8 cellular contexts compared by ENCODE assay signal in the genomic region with DNA sequence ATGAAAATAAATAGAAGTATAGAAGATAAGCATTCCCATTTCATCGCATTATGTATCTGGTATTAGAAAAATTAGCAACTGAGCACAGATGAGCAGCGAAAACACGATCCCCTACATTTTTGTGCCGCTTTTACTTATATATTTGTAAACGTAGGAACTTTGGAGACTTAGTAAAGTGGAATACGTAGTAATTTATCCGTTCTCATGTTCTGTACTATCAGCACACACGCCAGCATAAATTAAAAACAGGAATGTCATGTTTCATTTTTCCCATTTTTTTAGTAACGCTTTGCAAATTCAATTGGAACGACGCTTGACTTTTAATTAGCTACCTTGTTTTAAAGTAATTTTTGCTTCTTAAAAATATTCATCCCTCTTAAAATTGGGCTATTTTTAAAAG. TPM values are rescaled to one million over a fixed set of nuclear protein-coding genes. Genes with fewer than 3 reads are reported as not detected.
DNase-seq lines count a peak whose midpoint lies in the region; ATAC-seq and TF ChIP-seq lines count a peak whose summit lies in the region.
"Had no signal": no experiment of that assay in that cellular context is flagged by ENCODE, and none has a peak within 500 bp of the region (broad histone marks: within the 10 kb centered on the region; RNA-seq: fewer than 3 reads in every experiment).

No MANE protein-coding gene starts in this region.

- TF ChIP-seq CTCF in HCT116 (IDR thresholded peaks at IDR 0.05 in 2 of 3, conservative IDR thresholded peaks at IDR 0.05 in 1 of 3; ENCODE audit: borderline replicate concordance in 1 of 3, insufficient read depth in 1 of 3, low read depth in 2 of 3, low read length in 2 of 3) = no peak
- TF ChIP-seq CTCF in foreskin fibroblast (IDR thresholded peaks at IDR 0.05; ENCODE audit: low read depth, low read length) = no peak
- no peak for TF ChIP-seq CTCF in adrenal gland (IDR thresholded peaks at IDR 0.05)
- TF ChIP-seq CTCF in GM13977 (IDR thresholded peaks at IDR 0.05; ENCODE audit: extremely low read depth, insufficient read depth, missing control alignments) = no peak

- TF ChIP-seq RAD21 in HCT116 (IDR thresholded peaks at IDR 0.05; ENCODE audit: low read depth) = no peak

- TF ChIP-seq POLR2A in HCT116 (IDR thresholded peaks at IDR 0.05; ENCODE audit: borderline replicate concordance, extremely low read depth, insufficient read depth, insufficient read length) (no peak), adrenal gland (IDR thresholded peaks at IDR 0.05) (no peak)

- H3K27ac ChIP-seq in HCT116 (ENCODE audit: low read depth, low read length) = peak overlapping the region; percentile 97; the same call in 1 of the 2 replicates
- H3K27ac ChIP-seq in skeletal muscle tissue (ENCODE audit: low read depth, low read length) = peak overlapping the region; percentile 88
- H3K27ac ChIP-seq in adrenal gland = no peak overlapping the region
- H3K27ac ChIP-seq: brain microvascular endothelial cell had no signal

- H3K9ac ChIP-seq in HCT116 (ENCODE audit: low read length) (peak overlapping the region; percentile 68), skeletal muscle tissue (ENCODE audit: low read depth in 1 of 3, low read length in 3 of 3) (peak overlapping the region; percentile 3 to 89 (median 11))

- H3K9me3 ChIP-seq in HCT116 (ENCODE audit: control insufficient read depth in 1 of 2, insufficient read depth in 1 of 2, low read depth in 1 of 2, low read length in 2 of 2) (no peaks in the 10 kb centered on the region), skeletal muscle tissue (ENCODE audit: control insufficient read depth in 3 of 3, low read length in 3 of 3) (no peaks in the 10 kb centered on the region), adrenal gland (replicated peaks in 1 of 3) (no peaks in the 10 kb centered on the region)

- BruUV-seq in HCT116 (replicated peaks; lab: Mats Ljungman, UMichigan) = no TSS peak

- RAD21 ChIA-PET in HCT116 (lab: Charles Lee; ENCODE audit: low non-redundant PET in 1 of 2, low total read pairs in 2 of 2, uncharacterized antibody in 2 of 2, unreplicated experiment in 2 of 2) = no interaction called here

- H3K36me3 ChIP-seq in HCT116 (ENCODE audit: control insufficient read depth in 1 of 2, insufficient read depth in 2 of 2, low read length in 2 of 2) (no peaks in the 10 kb centered on the region), skeletal muscle tissue (ENCODE audit: control insufficient read depth in 3 of 3, insufficient read depth in 3 of 3, low read length in 3 of 3) (no peaks in the 10 kb centered on the region), adrenal gland (replicated peaks in 1 of 2) (no peaks in the 10 kb centered on the region)
- H3K36me3 ChIP-seq: brain microvascular endothelial cell had no signal

- H3K27me3 ChIP-seq in HCT116 (ENCODE audit: insufficient read depth, low read length) (no peaks in the 10 kb centered on the region), skeletal muscle tissue (ENCODE audit: control insufficient read depth in 3 of 3, insufficient read depth in 3 of 3, low read length in 3 of 3) (no peaks in the 10 kb centered on the region), adrenal gland (no peaks in the 10 kb centered on the region)
- H3K27me3 ChIP-seq: brain microvascular endothelial cell had no signal

- peaks cover 13 to 35% of the 10 kb centered on the region in 2 experiments for H3K4me1 ChIP-seq in HCT116 (ENCODE audit: control insufficient read depth in 1 of 2, insufficient read depth in 2 of 2, low read length in 2 of 2)
- H3K4me1 ChIP-seq in skeletal muscle tissue (ENCODE audit: control insufficient read depth in 3 of 3, insufficient read depth in 3 of 3, low read length in 3 of 3) = peaks cover 8 to 17% (median 17%) of the 10 kb centered on the region in 3 donors
- H3K4me1 ChIP-seq in adrenal gland (replicated peaks in 1 of 2) = peaks cover 10 to 37% of the 10 kb centered on the region in 2 donors

- CTCF ChIA-PET in HCT116 (lab: Charles Lee) = no interaction called here

- peaks cover 44% of the 10 kb centered on the region for H3K79me2 ChIP-seq in HCT116 (ENCODE audit: insufficient read depth, low read length)

- DNase-seq in HCT116 (ENCODE audit: low read depth, low spot score) = no peak
- DNase-seq in SW480 (ENCODE audit: low spot score) = peak; percentile 9
- no peak for DNase-seq in foreskin fibroblast
- DNase-seq in adrenal gland = no peak
- no peak for DNase-seq in GM13977 (ENCODE audit: low spot score)
- no peak for DNase-seq in NOMO-1 treated with DMSO at 0.1 percent for 48 hours (lab: John Stamatoyannopoulos, UW; ENCODE audit: unreplicated experiment)

- no peaks in the 10 kb centered on the region for H4K20me1 ChIP-seq in HCT116 (ENCODE audit: insufficient read depth)

- in situ Hi-C loops in GM13977 (cut with MboI; ENCODE audit: low pct_unique_long_range_greater_than_20kb, low sequenced_read_pairs, unreplicated experiment) = no loop called here

- POLR2A ChIA-PET in HCT116 (lab: Charles Lee) = no interaction called here

- H2AFZ ChIP-seq in HCT116 (ENCODE audit: low read depth, low read length, poor library complexity, severe bottlenecking) = no peak overlapping the region

- 80 to 88% (median 82%) methylated on average over 11 of the region's 11 CpGs for whole genome bisulfite sequencing in adrenal gland, 4 donors

- H3K4me2 ChIP-seq in HCT116 (ENCODE audit: low read length) = peak overlapping the region; percentile 82

- no peak for ATAC-seq in HCT116

- no peaks in the 10 kb centered on the region for H3K9me2 ChIP-seq in HCT116 (ENCODE audit: insufficient read depth)

- intact Hi-C loops in HCT116 (cut with micrococcal nuclease) = no loop called here
- intact Hi-C loops in adrenal gland (cut with DNase I) = no loop called here

- H3K4me3 ChIP-seq in HCT116 (replicated peaks in 1 of 2; ENCODE audit: low read depth in 1 of 2, low read length in 2 of 2) = peak overlapping the region; percentile 69 to 85
- peak overlapping the region; percentile 67 to 91 for H3K4me3 ChIP-seq in foreskin fibroblast (ENCODE audit: low read depth in 1 of 2, low read length in 2 of 2)
- H3K4me3 ChIP-seq in skeletal muscle tissue (ENCODE audit: low read length in 3 of 3) = peak overlapping the region; percentile 84 to 93 (median 92)
- H3K4me3 ChIP-seq in adrenal gland = peak overlapping the region in 1 of 4 donors; percentile 95

TF ChIP-seq in HCT116, 20 proteins besides CTCF, POLR2A, EP300 and RAD21:
- TF ChIP-seq ZFX (IDR thresholded peaks at IDR 0.05) = no peak
- TF ChIP-seq ELF1 (IDR thresholded peaks at IDR 0.05; ENCODE audit: borderline replicate concordance, low read depth) = no peak
- TF ChIP-seq POLR2AphosphoS5 (IDR thresholded peaks at IDR 0.05; ENCODE audit: low read depth, low read length) = no peak
- TF ChIP-seq ZNF274 (IDR thresholded peaks at IDR 0.05; ENCODE audit: low read depth, low read length) = no peak

RNA-seq across cellular contexts. Expression of a gene that starts 2.4 kb away (rescaled TPM):
- total RNA-seq in HCT116 (2021; ENCODE audit: unreplicated experiment) (10.2 TPM), skeletal muscle tissue (10.4 TPM), adrenal gland (10 to 100 TPM in 7 of 8 donors, 1 to 10 TPM in 1; 9.4 to 36.5 (median 20.4) TPM)
- 1.8 and 2.0 TPM in 2 replicates for polyA plus RNA-seq in HCT116 (2012)
- polyA plus RNA-seq in adrenal gland = 1 to 10 TPM; 4.1 to 6.1 (median 4.5) TPM

Comparison
In these comparisons a context has a peak if more than half of its experiments do, and no peak if none do; other contexts are left out.
1. H3K27ac ChIP-seq: peak in HCT116 (single experiment) and skeletal muscle tissue (single experiment); none in adrenal gland (0 of 5).